ENCODE assay signal across 1 cellular context in genomic region chr5:115309751-115310370, GRCh38.
TF ChIP-seq lines count a peak whose summit lies in the region.

No MANE protein-coding gene starts in this region.

TF ChIP-seq in H1, 55 proteins besides CTCF, POLR2A, EP300 and RAD21 (continued from another document):
- TF ChIP-seq, protein P1, sequence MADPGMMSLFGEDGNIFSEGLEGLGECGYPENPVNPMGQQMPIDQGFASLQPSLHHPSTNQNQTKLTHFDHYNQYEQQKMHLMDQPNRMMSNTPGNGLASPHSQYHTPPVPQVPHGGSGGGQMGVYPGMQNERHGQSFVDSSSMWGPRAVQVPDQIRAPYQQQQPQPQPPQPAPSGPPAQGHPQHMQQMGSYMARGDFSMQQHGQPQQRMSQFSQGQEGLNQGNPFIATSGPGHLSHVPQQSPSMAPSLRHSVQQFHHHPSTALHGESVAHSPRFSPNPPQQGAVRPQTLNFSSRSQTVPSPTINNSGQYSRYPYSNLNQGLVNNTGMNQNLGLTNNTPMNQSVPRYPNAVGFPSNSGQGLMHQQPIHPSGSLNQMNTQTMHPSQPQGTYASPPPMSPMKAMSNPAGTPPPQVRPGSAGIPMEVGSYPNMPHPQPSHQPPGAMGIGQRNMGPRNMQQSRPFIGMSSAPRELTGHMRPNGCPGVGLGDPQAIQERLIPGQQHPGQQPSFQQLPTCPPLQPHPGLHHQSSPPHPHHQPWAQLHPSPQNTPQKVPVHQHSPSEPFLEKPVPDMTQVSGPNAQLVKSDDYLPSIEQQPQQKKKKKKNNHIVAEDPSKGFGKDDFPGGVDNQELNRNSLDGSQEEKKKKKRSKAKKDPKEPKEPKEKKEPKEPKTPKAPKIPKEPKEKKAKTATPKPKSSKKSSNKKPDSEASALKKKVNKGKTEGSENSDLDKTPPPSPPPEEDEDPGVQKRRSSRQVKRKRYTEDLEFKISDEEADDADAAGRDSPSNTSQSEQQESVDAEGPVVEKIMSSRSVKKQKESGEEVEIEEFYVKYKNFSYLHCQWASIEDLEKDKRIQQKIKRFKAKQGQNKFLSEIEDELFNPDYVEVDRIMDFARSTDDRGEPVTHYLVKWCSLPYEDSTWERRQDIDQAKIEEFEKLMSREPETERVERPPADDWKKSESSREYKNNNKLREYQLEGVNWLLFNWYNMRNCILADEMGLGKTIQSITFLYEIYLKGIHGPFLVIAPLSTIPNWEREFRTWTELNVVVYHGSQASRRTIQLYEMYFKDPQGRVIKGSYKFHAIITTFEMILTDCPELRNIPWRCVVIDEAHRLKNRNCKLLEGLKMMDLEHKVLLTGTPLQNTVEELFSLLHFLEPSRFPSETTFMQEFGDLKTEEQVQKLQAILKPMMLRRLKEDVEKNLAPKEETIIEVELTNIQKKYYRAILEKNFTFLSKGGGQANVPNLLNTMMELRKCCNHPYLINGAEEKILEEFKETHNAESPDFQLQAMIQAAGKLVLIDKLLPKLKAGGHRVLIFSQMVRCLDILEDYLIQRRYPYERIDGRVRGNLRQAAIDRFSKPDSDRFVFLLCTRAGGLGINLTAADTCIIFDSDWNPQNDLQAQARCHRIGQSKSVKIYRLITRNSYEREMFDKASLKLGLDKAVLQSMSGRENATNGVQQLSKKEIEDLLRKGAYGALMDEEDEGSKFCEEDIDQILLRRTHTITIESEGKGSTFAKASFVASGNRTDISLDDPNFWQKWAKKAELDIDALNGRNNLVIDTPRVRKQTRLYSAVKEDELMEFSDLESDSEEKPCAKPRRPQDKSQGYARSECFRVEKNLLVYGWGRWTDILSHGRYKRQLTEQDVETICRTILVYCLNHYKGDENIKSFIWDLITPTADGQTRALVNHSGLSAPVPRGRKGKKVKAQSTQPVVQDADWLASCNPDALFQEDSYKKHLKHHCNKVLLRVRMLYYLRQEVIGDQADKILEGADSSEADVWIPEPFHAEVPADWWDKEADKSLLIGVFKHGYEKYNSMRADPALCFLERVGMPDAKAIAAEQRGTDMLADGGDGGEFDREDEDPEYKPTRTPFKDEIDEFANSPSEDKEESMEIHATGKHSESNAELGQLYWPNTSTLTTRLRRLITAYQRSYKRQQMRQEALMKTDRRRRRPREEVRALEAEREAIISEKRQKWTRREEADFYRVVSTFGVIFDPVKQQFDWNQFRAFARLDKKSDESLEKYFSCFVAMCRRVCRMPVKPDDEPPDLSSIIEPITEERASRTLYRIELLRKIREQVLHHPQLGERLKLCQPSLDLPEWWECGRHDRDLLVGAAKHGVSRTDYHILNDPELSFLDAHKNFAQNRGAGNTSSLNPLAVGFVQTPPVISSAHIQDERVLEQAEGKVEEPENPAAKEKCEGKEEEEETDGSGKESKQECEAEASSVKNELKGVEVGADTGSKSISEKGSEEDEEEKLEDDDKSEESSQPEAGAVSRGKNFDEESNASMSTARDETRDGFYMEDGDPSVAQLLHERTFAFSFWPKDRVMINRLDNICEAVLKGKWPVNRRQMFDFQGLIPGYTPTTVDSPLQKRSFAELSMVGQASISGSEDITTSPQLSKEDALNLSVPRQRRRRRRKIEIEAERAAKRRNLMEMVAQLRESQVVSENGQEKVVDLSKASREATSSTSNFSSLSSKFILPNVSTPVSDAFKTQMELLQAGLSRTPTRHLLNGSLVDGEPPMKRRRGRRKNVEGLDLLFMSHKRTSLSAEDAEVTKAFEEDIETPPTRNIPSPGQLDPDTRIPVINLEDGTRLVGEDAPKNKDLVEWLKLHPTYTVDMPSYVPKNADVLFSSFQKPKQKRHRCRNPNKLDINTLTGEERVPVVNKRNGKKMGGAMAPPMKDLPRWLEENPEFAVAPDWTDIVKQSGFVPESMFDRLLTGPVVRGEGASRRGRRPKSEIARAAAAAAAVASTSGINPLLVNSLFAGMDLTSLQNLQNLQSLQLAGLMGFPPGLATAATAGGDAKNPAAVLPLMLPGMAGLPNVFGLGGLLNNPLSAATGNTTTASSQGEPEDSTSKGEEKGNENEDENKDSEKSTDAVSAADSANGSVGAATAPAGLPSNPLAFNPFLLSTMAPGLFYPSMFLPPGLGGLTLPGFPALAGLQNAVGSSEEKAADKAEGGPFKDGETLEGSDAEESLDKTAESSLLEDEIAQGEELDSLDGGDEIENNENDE (IDR thresholded peaks at IDR 0.05; ENCODE audit: insufficient replicate concordance, low read length), result no peak
- TF ChIP-seq BCL11A (IDR thresholded peaks at IDR 0.05; ENCODE audit: low read depth in 2 of 2, low read length in 2 of 2) (no peak), SAP30 (IDR thresholded peaks at IDR 0.05; ENCODE audit: insufficient read depth, insufficient replicate concordance, low read length) (no peak), TAF7 (optimal IDR thresholded peaks at IDR 0.05; ENCODE audit: borderline replicate concordance, low read depth, low read length) (no peak), RNF2 (IDR thresholded peaks at IDR 0.05; ENCODE audit: borderline replicate concordance, low read depth, low read length, missing control alignments, poor library complexity, severe bottlenecking) (no peak)
